In genomic region chr5:149580808-149581191, GRCh38 we compare ENCODE assay signal across 8 cellular contexts. TPM values are rescaled to one million over a fixed set of nuclear protein-coding genes. Genes with fewer than 3 reads are reported as not detected.
DNase-seq lines count a peak whose midpoint lies in the region; ATAC-seq, FAIRE-seq and TF ChIP-seq lines count a peak whose summit lies in the region.

No MANE protein-coding gene starts in this region.

- CTCF ChIA-PET in CD8-positive, alpha-beta T cell (lab: Charles Lee): interaction anchor here (2.7 to 3.0 kb wide), 2 partner anchors 18 to 139 kb away, joined by 7 to 10 read pairs; no protein-coding TSS in a partner anchor

- H3K4me3 ChIP-seq in CD8-positive, alpha-beta T cell (ENCODE audit: low read depth, low read length): peak overlapping the region; percentile 35
- H3K4me3 ChIP-seq in fibroblast of the aortic adventitia (ENCODE audit: low read depth, low read length) (peak overlapping the region; percentile 64), pancreas (peak overlapping the region; percentile 19 to 72 (median 62))

- peaks cover 19% of the 10 kb centered on the region for H3K4me1 ChIP-seq in CD8-positive, alpha-beta T cell (ENCODE audit: insufficient read depth, low read length)
- peaks cover 14 to 25% (median 22%) of the 10 kb centered on the region in 3 donors for H3K4me1 ChIP-seq in pancreas

- peaks cover 19% of the 10 kb centered on the region for H3K4me1 Mint-ChIP-seq in CD8-positive, alpha-beta T cell (ENCODE audit: low read depth)
- H3K4me1 Mint-ChIP-seq in T-helper 2 cell treated with Interferon-gamma antibody and Interleukin-4, amounts not matched to agents 5 μg/mL and 100 μg/mL, for 36 hours (ENCODE audit: low read depth): peaks cover 10% of the 10 kb centered on the region

- H3K36me3 Mint-ChIP-seq in CD8-positive, alpha-beta T cell: no peaks in the 10 kb centered on the region
- peaks cover 4% of the 10 kb centered on the region for H3K36me3 Mint-ChIP-seq in T-helper 2 cell treated with Interferon-gamma antibody and Interleukin-4, amounts not matched to agents 5 μg/mL and 100 μg/mL, for 36 hours (ENCODE audit: low read depth)

- ATAC-seq in CD8-positive, alpha-beta T cell: peak; percentile 14
- ATAC-seq in pancreas: peak; percentile 12 to 39 (median 22)
- no peak for ATAC-seq in HG03108 (IDR thresholded peaks at IDR 0.05; ENCODE audit: unreplicated experiment)
- no peak for ATAC-seq in GM19397 (IDR thresholded peaks at IDR 0.05; ENCODE audit: unreplicated experiment)
- no peak for ATAC-seq in HG03095 (IDR thresholded peaks at IDR 0.05; ENCODE audit: unreplicated experiment)

- peak overlapping the region; percentile 80 for H3K4me3 Mint-ChIP-seq in CD8-positive, alpha-beta T cell
- peak overlapping the region; percentile 76 for H3K4me3 Mint-ChIP-seq in T-helper 2 cell treated with Interferon-gamma antibody and Interleukin-4, amounts not matched to agents 5 μg/mL and 100 μg/mL, for 36 hours

- H3K9me3 Mint-ChIP-seq in CD8-positive, alpha-beta T cell: no peaks in the 10 kb centered on the region
- H3K9me3 Mint-ChIP-seq in T-helper 2 cell treated with Interferon-gamma antibody and Interleukin-4, amounts not matched to agents 5 μg/mL and 100 μg/mL, for 36 hours: no peaks in the 10 kb centered on the region

- H3K36me3 ChIP-seq in CD8-positive, alpha-beta T cell (ENCODE audit: insufficient read depth, low read length): no peaks in the 10 kb centered on the region
- no peaks in the 10 kb centered on the region for H3K36me3 ChIP-seq in pancreas

- H3K27ac Mint-ChIP-seq in CD8-positive, alpha-beta T cell: no peak overlapping the region
- H3K27ac Mint-ChIP-seq in T-helper 2 cell treated with Interferon-gamma antibody and Interleukin-4, amounts not matched to agents 5 μg/mL and 100 μg/mL, for 36 hours: no peak overlapping the region

- intact Hi-C loops in CD8-positive, alpha-beta T cell (cut with DNase I, micrococcal nuclease): no loop called here
- intact Hi-C loops in pancreas (cut with DNase I): no loop called here

- H3K27me3 Mint-ChIP-seq in CD8-positive, alpha-beta T cell (ENCODE audit: low read depth): peaks cover 9% of the 10 kb centered on the region
- H3K27me3 Mint-ChIP-seq in T-helper 2 cell treated with Interferon-gamma antibody and Interleukin-4, amounts not matched to agents 5 μg/mL and 100 μg/mL, for 36 hours (ENCODE audit: low read depth): peaks cover 3% of the 10 kb centered on the region

- DNase-seq in CD8-positive, alpha-beta T cell: no peak
- DNase-seq in T-helper 2 cell treated with Interferon-gamma antibody and Interleukin-4, amounts not matched to agents 5 μg/mL and 100 μg/mL, for 36 hours (ENCODE audit: low spot score): no peak
- DNase-seq in fibroblast of the aortic adventitia (ENCODE audit: low read depth): no peak
- DNase-seq in pancreas: no peak
- DNase-seq in NCI-H2107 (lab: John Stamatoyannopoulos, UW): no peak

- 21 to 23% methylated on average over 10 of the region's 10 CpGs for WGBS in pancreas, 2 donors

- no peak for TF ChIP-seq CTCF in CD8-positive, alpha-beta T cell (IDR thresholded peaks at IDR 0.05)
- TF ChIP-seq CTCF in fibroblast of the aortic adventitia (IDR thresholded peaks at IDR 0.05; ENCODE audit: insufficient read depth, low read length): no peak
- no peak for TF ChIP-seq CTCF in pancreas (IDR thresholded peaks at IDR 0.05)

- no peaks in the 10 kb centered on the region for H3K27me3 ChIP-seq in CD8-positive, alpha-beta T cell (ENCODE audit: insufficient read depth, low read length)
- H3K27me3 ChIP-seq in pancreas: no peaks in the 10 kb centered on the region

- POLR2A ChIA-PET in CD8-positive, alpha-beta T cell (lab: Charles Lee): interaction anchor here (0.9 kb wide), 1 partner anchor 31 kb away, joined by 3 read pairs; no protein-coding TSS in a partner anchor

- H3K9me3 ChIP-seq in CD8-positive, alpha-beta T cell (ENCODE audit: low read length): no peaks in the 10 kb centered on the region
- H3K9me3 ChIP-seq in pancreas: no peaks in the 10 kb centered on the region

- no peak for FAIRE-seq in pancreas (lab: Jason Lieb, UNC)

- no peak overlapping the region for H3K27ac ChIP-seq in CD8-positive, alpha-beta T cell (ENCODE audit: low read depth, low read length)
- H3K27ac ChIP-seq in pancreas: peak overlapping the region; percentile 69 to 91 (median 82)

RNA-seq across cellular contexts. Expression of gene ARHGEF37, which starts 0.5 kb away (rescaled TPM):
- not detected for total RNA-seq in CD8-positive, alpha-beta T cell
- total RNA-seq in fibroblast of the aortic adventitia (ENCODE audit: low replicate concordance) (2.6 and 2.7 TPM in 2 replicates), pancreas (10 to 100 TPM in 1 of 6 donors, 1 to 10 TPM in 5; 7.6 to 13.6 (median 9.7) TPM)
- polyA plus RNA-seq in pancreas: 1 to 10 TPM; 5.7 to 7.8 TPM

RNA-seq across cellular contexts. Expression of gene CSNK1A1, which starts 29.6 kb away (rescaled TPM):
- 100 to 1,000 TPM; 213 to 221 TPM for total RNA-seq in CD8-positive, alpha-beta T cell
- 187 and 394 TPM in 2 replicates for total RNA-seq in fibroblast of the aortic adventitia (ENCODE audit: low replicate concordance)
- 10 to 100 TPM; 60.5 to 98.1 (median 83.0) TPM for total RNA-seq in pancreas
- 10 to 100 TPM; 23.0 to 41.0 TPM for polyA plus RNA-seq in pancreas

Comparison
In these comparisons a context has a peak if more than half of its experiments do, and no peak if none do; other contexts are left out.
1. ATAC-seq: peak in CD8-positive, alpha-beta T cell (single experiment) and pancreas (4 of 4); none in HG03108 (single experiment), GM19397 (single experiment) and HG03095 (single experiment).
2. Peak in every context shown above with its lines, with median percentiles within 50 percentile points of each other: H3K4me3 ChIP-seq.